8 cellular contexts compared by ENCODE assay signal in the genomic region with DNA sequence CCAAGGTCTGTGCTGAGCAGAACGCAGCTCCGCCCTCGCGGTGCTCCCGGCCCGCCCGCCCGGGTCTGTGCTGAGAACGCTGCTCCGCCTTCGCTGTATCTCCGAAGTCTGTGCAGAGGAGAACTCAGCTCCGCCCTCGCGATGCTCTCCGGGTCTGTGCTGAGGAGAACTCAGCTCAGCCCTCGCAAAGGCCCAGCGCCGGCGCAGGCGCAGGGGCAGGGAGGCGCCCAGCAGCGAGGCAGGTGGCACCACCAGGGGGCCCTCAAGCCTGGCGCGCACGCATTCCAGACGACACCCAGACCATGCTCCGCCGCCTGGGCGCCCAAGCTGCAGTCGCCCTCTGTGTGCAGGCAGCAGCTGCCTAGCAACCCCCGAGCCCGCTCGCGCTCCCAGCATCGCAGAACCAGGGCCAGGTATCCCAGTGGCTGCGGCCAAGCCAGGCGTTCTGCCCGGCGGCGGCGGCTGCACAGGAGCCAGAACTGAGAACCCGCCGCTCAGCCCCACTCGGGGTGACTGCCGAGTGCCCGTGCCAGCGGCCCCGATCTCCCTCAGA.
DNase-seq lines count a peak whose midpoint lies in the region; ATAC-seq and TF ChIP-seq lines count a peak whose summit lies in the region.
"Not testable (repeated sequence)": the region's sequence is repeated elsewhere in the genome, so short reads cannot be mapped to it uniquely, and the experiment has no call there.

No MANE protein-coding gene starts in this region.

- not testable (repeated sequence) for H3K9me2 ChIP-seq in PC-9 (ENCODE audit: insufficient read depth)

- peaks cover 10% of the 10 kb centered on the region for H3K27me3 ChIP-seq in HUES48 (ENCODE audit: control insufficient read depth, insufficient read depth, low read length)
- not testable (repeated sequence) for H3K27me3 ChIP-seq in PC-9 (ENCODE audit: insufficient read depth, low read depth)

- H2AFZ ChIP-seq in PC-9, result not testable (repeated sequence)

- BruUV-seq in PC-9 (replicated peaks; lab: Mats Ljungman, UMichigan), result not testable (repeated sequence)

- H3K27ac ChIP-seq in HUES48 (ENCODE audit: low read depth, low read length); PC-9: not testable (repeated sequence)

- H3K9me3 ChIP-seq in HUES48 (ENCODE audit: control insufficient read depth, insufficient read depth, low read length); PC-9 (ENCODE audit: insufficient read depth, low read depth): not testable (repeated sequence)

- not testable (repeated sequence) for H3K36me3 ChIP-seq in HUES48 (ENCODE audit: control insufficient read depth, insufficient read depth, low read length); PC-9 (ENCODE audit: low read depth)

- peak; percentile 55 for TF ChIP-seq CTCF in PC-9 (conservative IDR thresholded peaks at IDR 0.05)

- DNase-seq in AG08396 (ENCODE audit: low spot score) (peak; percentile 50), PC-9 (peak; percentile 55 to 93), activated T-cell treated with anti-CD3 and anti-CD28 coated beads for 48 hours (ENCODE audit: low read depth) (peak; percentile 50), dermis blood vessel endothelial cell (peak; percentile 48), left ventricle myocardium superior (peak; percentile 73), mucosa of gallbladder (ENCODE audit: low spot score) (peak; percentile 63)
- peak; percentile 14 for DNase-seq in stimulated activated CD4-positive, alpha-beta T cell treated with anti-CD3 and anti-CD28 coated beads, Interleukin-4, amount 100 ng/mL, for 1 hour

- POLR2A ChIA-PET in PC-9 (lab: Charles Lee; ENCODE audit: unreplicated experiment), result not testable (repeated sequence)

- H3F3A ChIP-seq in PC-9 (ENCODE audit: insufficient read depth, low read depth), result not testable (repeated sequence)

- not testable (repeated sequence) for H4K20me1 ChIP-seq in PC-9 (ENCODE audit: insufficient read depth)

- ATAC-seq in left ventricle myocardium superior, result peak; percentile 100

- CTCF ChIA-PET in PC-9 (lab: Charles Lee), result not testable (repeated sequence)

- H3K4me3 ChIP-seq in HUES48 (ENCODE audit: low read depth, low read length) (peak overlapping the region; percentile 51), PC-9 (peak overlapping the region; percentile 41; the same call in 1 of the 2 replicates)

- H3K79me2 ChIP-seq in PC-9 (ENCODE audit: low read depth), result not testable (repeated sequence)

- not testable (repeated sequence) for H3K4me1 ChIP-seq in HUES48 (ENCODE audit: control insufficient read depth, insufficient read depth, low read length); PC-9 (replicated peaks; ENCODE audit: insufficient read depth)

- intact Hi-C loops in PC-9 (cut with micrococcal nuclease; ENCODE audit: unreplicated experiment); left ventricle myocardium superior (cut with micrococcal nuclease): not testable (repeated sequence)

- H3K4me2 ChIP-seq in PC-9, result peak overlapping the region; percentile 59

- H3K9ac ChIP-seq in HUES48 (ENCODE audit: low read depth, low read length), result not testable (repeated sequence)

Comparison
In these comparisons a context has a peak if more than half of its experiments do, and no peak if none do; other contexts are left out.
1. DNase-seq: peak in every context shown above with its lines; median percentile 74 in PC-9; 73 in left ventricle myocardium superior; 63 in mucosa of gallbladder; 50 in AG08396; 50 in activated T-cell treated with anti-CD3 and anti-CD28 coated beads for 48 hours; 48 in dermis blood vessel endothelial cell; 14 in stimulated activated CD4-positive, alpha-beta T cell treated with anti-CD3 and anti-CD28 coated beads, Interleukin-4, amount 100 ng/mL, for 1 hour.